15 cellular contexts compared by ENCODE assay signal in the genomic region with DNA sequence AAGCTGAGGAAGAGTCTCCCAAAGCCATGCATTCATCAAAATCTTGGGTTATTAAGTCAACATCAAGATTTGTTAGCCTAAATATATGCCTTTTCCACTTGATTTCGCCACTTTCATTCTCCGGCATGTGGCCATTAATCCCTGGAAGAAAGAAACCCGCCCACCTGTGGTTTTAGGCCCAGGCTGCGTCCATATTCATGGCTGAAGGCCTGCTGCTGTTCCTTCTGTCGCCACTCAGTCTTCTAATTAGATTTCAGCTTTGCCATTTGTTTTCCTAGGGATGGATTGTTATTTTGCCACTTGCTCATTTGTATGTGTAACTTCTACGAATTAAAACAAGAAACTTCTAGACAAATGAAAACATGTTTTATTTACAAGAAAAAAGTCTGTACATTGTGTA.
A peak's percentile ranks its signal among the peaks of the same experiment; 100 is the strongest.
DNase-seq lines count a peak whose midpoint lies in the region; ATAC-seq lines count a peak whose summit lies in the region.
"Had no signal": no experiment of that assay in that cellular context is flagged by ENCODE, and none has a peak within 500 bp of the region (broad histone marks: within the 10 kb centered on the region; RNA-seq: fewer than 3 reads in every experiment).

No MANE protein-coding gene starts in this region.

- ATAC-seq in stimulated activated naive CD8-positive, alpha-beta T cell treated with anti-CD3 and anti-CD28 coated beads, Interleukin-15, amount 100 ng/mL, for 72 hours, result no peak
- no peak for ATAC-seq in GM19452 (IDR thresholded peaks at IDR 0.05; ENCODE audit: unreplicated experiment)

- H4K8ac ChIP-seq in mesendoderm (ENCODE audit: low read depth, low read length), result no peak overlapping the region

- no peaks in the 10 kb centered on the region for H3K27me3 Mint-ChIP-seq in stimulated activated naive CD8-positive, alpha-beta T cell treated with anti-CD3 and anti-CD28 coated beads, Interleukin-15, amount 100 ng/mL, for 72 hours

- H3K9me3 Mint-ChIP-seq in stimulated activated naive CD8-positive, alpha-beta T cell treated with anti-CD3 and anti-CD28 coated beads, Interleukin-15, amount 100 ng/mL, for 72 hours, result peaks cover 0 to 4% of the 10 kb centered on the region in 2 donors

- no peak overlapping the region for H2AK5ac ChIP-seq in mesendoderm (ENCODE audit: low read length)

- H3K27ac ChIP-seq in mesendoderm (ENCODE audit: low read depth, low read length), result no peak overlapping the region
- H3K27ac ChIP-seq: BLaER1, Peyer's patch had no signal

- no peak overlapping the region for H3K4me2 ChIP-seq in mesendoderm (ENCODE audit: low read length)
- H3K4me2 ChIP-seq: BLaER1 had no signal

- no peak overlapping the region for H4K5ac ChIP-seq in mesendoderm (ENCODE audit: low read length)

- no peak overlapping the region for H3K23ac ChIP-seq in mesendoderm (ENCODE audit: low read length)

- no peaks in the 10 kb centered on the region for H3K4me1 Mint-ChIP-seq in stimulated activated naive CD8-positive, alpha-beta T cell treated with anti-CD3 and anti-CD28 coated beads, Interleukin-15, amount 100 ng/mL, for 72 hours

- H3K27me3 ChIP-seq in mesendoderm (ENCODE audit: insufficient read depth, low read length, poor library complexity), result no peaks in the 10 kb centered on the region
- H3K27me3 ChIP-seq: BLaER1, Peyer's patch had no signal

- DNase-seq in DMS 273 treated with DMSO at 0.1 percent for 48 hours (lab: John Stamatoyannopoulos, UW), result peak; percentile 20
- DNase-seq in NCI-H82 treated with DMSO at 0.1 percent for 48 hours (lab: John Stamatoyannopoulos, UW; ENCODE audit: unreplicated experiment), result peak; percentile 46
- peak; percentile 12 for DNase-seq in cerebellar cortex (ENCODE audit: low spot score)
- peak; percentile 59 for DNase-seq in mesendoderm
- no peak for DNase-seq in stimulated activated naive CD8-positive, alpha-beta T cell treated with anti-CD3 and anti-CD28 coated beads, Interleukin-15, amount 100 ng/mL, for 72 hours
- no peak for DNase-seq in NCI-H526 (lab: John Stamatoyannopoulos, UW)
- DNase-seq in NCI-H2081 treated with DMSO at 0.1 percent for 48 hours (lab: John Stamatoyannopoulos, UW), result no peak
- DNase-seq: 8988T, NCI-H1048, NCI-H146, NCI-H2227 treated with DMSO at 0.1 percent for 48 hours, Peyer's patch, SIG-M5 had no signal

- no peak overlapping the region for H3K9ac ChIP-seq in mesendoderm (ENCODE audit: low read length)
- H3K9ac ChIP-seq: BLaER1 had no signal

- H2BK15ac ChIP-seq in mesendoderm (replicated peaks; ENCODE audit: low read depth), result no peak overlapping the region

- H3K79me2 ChIP-seq in mesendoderm (ENCODE audit: control insufficient read depth, insufficient read depth, low read length), result no peaks in the 10 kb centered on the region

- H3K56ac ChIP-seq in mesendoderm (ENCODE audit: low read length), result no peak overlapping the region

- H3K79me1 ChIP-seq in mesendoderm (ENCODE audit: low read length), result no peaks in the 10 kb centered on the region

- no peak overlapping the region for H3K4me3 ChIP-seq in mesendoderm (ENCODE audit: low read length)
- H3K4me3 ChIP-seq: BLaER1, Peyer's patch had no signal

- no peak overlapping the region for H2BK120ac ChIP-seq in mesendoderm (ENCODE audit: low read depth, low read length)

- no CpG with 5 or more reads among the region's 6 CpGs for WGBS in mesendoderm (ENCODE audit: extremely low coverage, insufficient coverage, low lambda C conversion rate)

- no peaks in the 10 kb centered on the region for H3K4me1 ChIP-seq in mesendoderm (ENCODE audit: control insufficient read depth, low read depth, low read length)
- H3K4me1 ChIP-seq: BLaER1, Peyer's patch had no signal

- no peak overlapping the region for H3K4me3 Mint-ChIP-seq in stimulated activated naive CD8-positive, alpha-beta T cell treated with anti-CD3 and anti-CD28 coated beads, Interleukin-15, amount 100 ng/mL, for 72 hours

- no peak overlapping the region for H3K18ac ChIP-seq in mesendoderm (ENCODE audit: low read length)

- no peak overlapping the region for H3K27ac Mint-ChIP-seq in stimulated activated naive CD8-positive, alpha-beta T cell treated with anti-CD3 and anti-CD28 coated beads, Interleukin-15, amount 100 ng/mL, for 72 hours

- H2BK5ac ChIP-seq in mesendoderm (ENCODE audit: low read length), result no peak overlapping the region

- H3K4ac ChIP-seq in mesendoderm (ENCODE audit: low read depth, low read length), result no peak overlapping the region

- H3K36me3 ChIP-seq in mesendoderm (ENCODE audit: control insufficient read depth, insufficient read depth, low read length), result no peaks in the 10 kb centered on the region
- H3K36me3 ChIP-seq: BLaER1, Peyer's patch had no signal

Comparison
In these comparisons a context has a peak if more than half of its experiments do, and no peak if none do; other contexts are left out.
1. DNase-seq: peak in DMS 273 treated with DMSO at 0.1 percent for 48 hours (single experiment), NCI-H82 treated with DMSO at 0.1 percent for 48 hours (single experiment), cerebellar cortex (single experiment) and mesendoderm (single experiment); none in stimulated activated naive CD8-positive, alpha-beta T cell treated with anti-CD3 and anti-CD28 coated beads, Interleukin-15, amount 100 ng/mL, for 72 hours (0 of 2), NCI-H526 (0 of 2) and NCI-H2081 treated with DMSO at 0.1 percent for 48 hours (single experiment).